Comparison of ENCODE assay signal across 1 cellular context in the genomic region with DNA sequence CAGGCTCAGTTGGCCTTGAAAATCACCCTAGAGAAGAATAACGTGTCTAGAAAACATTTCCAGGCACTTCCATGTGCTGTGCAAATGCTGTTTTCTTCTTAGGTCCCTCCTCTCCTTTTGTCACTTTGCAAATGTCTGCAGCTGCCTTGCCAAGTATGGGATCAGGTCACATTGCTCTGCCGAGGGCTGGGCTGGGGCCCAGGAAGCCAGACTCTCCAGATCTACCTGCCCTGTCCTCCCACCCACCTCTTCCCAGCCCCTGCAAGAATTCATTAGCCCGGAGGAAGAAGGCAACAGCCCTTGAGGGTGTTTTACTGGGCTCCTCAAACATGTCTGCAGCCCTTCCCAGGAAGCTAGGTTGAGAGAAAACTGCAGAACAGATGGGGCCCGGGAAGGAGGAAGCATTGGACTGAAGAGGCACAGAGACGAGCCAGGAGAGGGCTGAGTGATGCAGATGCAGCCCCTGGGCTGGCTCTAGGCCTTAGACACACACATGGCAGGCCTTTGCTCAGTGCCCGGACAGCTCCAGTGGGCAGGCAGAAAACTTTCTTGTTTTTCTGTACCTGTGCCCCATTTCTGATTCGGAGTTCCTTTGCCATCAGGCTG.
TF ChIP-seq lines count a peak whose summit lies in the region.

No MANE protein-coding gene starts in this region.

TF ChIP-seq in IMR-90, 13 proteins besides CTCF, POLR2A, EP300 and RAD21 (continued from another document):
- TF ChIP-seq, protein P1, sequence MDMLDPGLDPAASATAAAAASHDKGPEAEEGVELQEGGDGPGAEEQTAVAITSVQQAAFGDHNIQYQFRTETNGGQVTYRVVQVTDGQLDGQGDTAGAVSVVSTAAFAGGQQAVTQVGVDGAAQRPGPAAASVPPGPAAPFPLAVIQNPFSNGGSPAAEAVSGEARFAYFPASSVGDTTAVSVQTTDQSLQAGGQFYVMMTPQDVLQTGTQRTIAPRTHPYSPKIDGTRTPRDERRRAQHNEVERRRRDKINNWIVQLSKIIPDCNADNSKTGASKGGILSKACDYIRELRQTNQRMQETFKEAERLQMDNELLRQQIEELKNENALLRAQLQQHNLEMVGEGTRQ (IDR thresholded peaks at IDR 0.05; ENCODE audit: low read depth, low read length) = no peak
- TF ChIP-seq RCOR1 (IDR thresholded peaks at IDR 0.05; ENCODE audit: insufficient replicate concordance, low read length) (no peak), MAZ (IDR thresholded peaks at IDR 0.05; ENCODE audit: borderline replicate concordance, low read depth, low read length) (no peak), CHD1 (IDR thresholded peaks at IDR 0.05; ENCODE audit: low read depth, low read length) (no peak), NFE2L2 (IDR thresholded peaks at IDR 0.05; ENCODE audit: low read depth, low read length) (no peak), RFX5 (IDR thresholded peaks at IDR 0.05; ENCODE audit: low read depth, low read length) (no peak), FOS (IDR thresholded peaks at IDR 0.05; ENCODE audit: low read depth, low read length) (no peak), MXI1 (IDR thresholded peaks at IDR 0.05; ENCODE audit: borderline replicate concordance, low read depth, low read length) (no peak), SMC3 (IDR thresholded peaks at IDR 0.05; ENCODE audit: low read depth, low read length) (no peak), CEBPB (IDR thresholded peaks at IDR 0.05; ENCODE audit: low read depth, low read length) (no peak), MAFK (IDR thresholded peaks at IDR 0.05; ENCODE audit: low read depth, low read length) (no peak)
- TF ChIP-seq, protein P2, sequence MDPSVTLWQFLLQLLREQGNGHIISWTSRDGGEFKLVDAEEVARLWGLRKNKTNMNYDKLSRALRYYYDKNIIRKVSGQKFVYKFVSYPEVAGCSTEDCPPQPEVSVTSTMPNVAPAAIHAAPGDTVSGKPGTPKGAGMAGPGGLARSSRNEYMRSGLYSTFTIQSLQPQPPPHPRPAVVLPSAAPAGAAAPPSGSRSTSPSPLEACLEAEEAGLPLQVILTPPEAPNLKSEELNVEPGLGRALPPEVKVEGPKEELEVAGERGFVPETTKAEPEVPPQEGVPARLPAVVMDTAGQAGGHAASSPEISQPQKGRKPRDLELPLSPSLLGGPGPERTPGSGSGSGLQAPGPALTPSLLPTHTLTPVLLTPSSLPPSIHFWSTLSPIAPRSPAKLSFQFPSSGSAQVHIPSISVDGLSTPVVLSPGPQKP (IDR thresholded peaks at IDR 0.05; ENCODE audit: borderline replicate concordance, low read depth, low read length) = no peak
TF ChIP-seq in IMR-90: peak in this region for 0.
